ENCODE assay signal across 13 cellular contexts in genomic region chr15:40904552-40905201, GRCh38. TPM values are rescaled to one million over a fixed set of nuclear protein-coding genes. Genes with fewer than 3 reads are reported as not detected.
DNase-seq lines count a peak whose midpoint lies in the region; ATAC-seq, FAIRE-seq and TF ChIP-seq lines count a peak whose summit lies in the region.
"Had no signal": no experiment of that assay in that cellular context is flagged by ENCODE, and none has a peak within 500 bp of the region (broad histone marks: within the 10 kb centered on the region; RNA-seq: fewer than 3 reads in every experiment).

No MANE protein-coding gene starts in this region.

- ATAC-seq in T-cell (replicated peaks in 1 of 4) (no peak), HG03095 (IDR thresholded peaks at IDR 0.05; ENCODE audit: unreplicated experiment) (no peak)

- H3K9me3 ChIP-seq in Caco-2 (no peaks in the 10 kb centered on the region), small intestine (ENCODE audit: control insufficient read depth, low read depth) (no peaks in the 10 kb centered on the region)
- H3K9me3 ChIP-seq: right lobe of liver, vagina had no signal

- 44 to 68% (median 58%) methylated on average over 7 of the region's 7 CpGs for WGBS in small intestine, 3 donors

- H3K27me3 ChIP-seq in Caco-2 (replicated peaks; ENCODE audit: control insufficient read depth, insufficient read depth, low read length) (no peaks in the 10 kb centered on the region), small intestine (ENCODE audit: control insufficient read depth in 2 of 2, insufficient read depth in 2 of 2, low read length in 2 of 2) (no peaks in the 10 kb centered on the region)
- H3K27me3 ChIP-seq: right lobe of liver, vagina had no signal

- no peak for FAIRE-seq in small intestine (lab: Jason Lieb, UNC)

- H3K4me1 ChIP-seq in Caco-2 (peaks cover 28% of the 10 kb centered on the region), small intestine (ENCODE audit: control insufficient read depth in 2 of 2, insufficient read depth in 1 of 2, low read depth in 1 of 2, low read length in 1 of 2) (peaks cover 0 to 2% of the 10 kb centered on the region in 2 donors)

- intact Hi-C loops in Caco-2 (cut with micrococcal nuclease; ENCODE audit: unreplicated experiment), result loop anchor here (1.0 to 10.0 kb wide), 4 partner anchors 38 to 430 kb away; partner anchors contain the start of genes NUSAP1 and OIP5

- H3K27ac ChIP-seq in small intestine (ENCODE audit: low read depth in 1 of 2, low read length in 1 of 2), result peak overlapping the region; percentile 45 to 57

- CTCF ChIA-PET in Caco-2 (lab: Charles Lee), result interaction anchor here (0.6 to 2.2 kb wide), 13 partner anchors 10 to 1237 kb away, joined by 3 to 18 read pairs (median 6); partner anchors contain the start of genes CHP1, DLL4 and VPS18
- CTCF ChIA-PET in T-cell (lab: Charles Lee), result interaction anchor here (0.6 to 5.4 kb wide), 13 partner anchors 9 to 336 kb away, joined by 3 to 38 read pairs (median 4); partner anchors contain the start of genes RPUSD2 (in 1 of the 2) and VPS18 (in 1 of the 2)

- H3K27ac Mint-ChIP-seq in Caco-2 (ENCODE audit: unreplicated experiment) (peak overlapping the region; percentile 22), T-cell (peak overlapping the region; percentile 68 to 70), glutamatergic neuron (ENCODE audit: unreplicated experiment) (peak overlapping the region; percentile 17)
- H3K27ac Mint-ChIP-seq: activated naive CD8-positive, alpha-beta T cell treated with anti-CD3 and anti-CD28 coated beads, Interleukin-2, amount 50 U/mL, for 24 hours had no signal

- H3K4me3 ChIP-seq in Caco-2 (ENCODE audit: low read depth, low read length), result no peak overlapping the region
- no peak overlapping the region for H3K4me3 ChIP-seq in small intestine (ENCODE audit: low read depth in 1 of 2, low read length in 2 of 2)
- H3K4me3 ChIP-seq: right lobe of liver, vagina had no signal

- DNase-seq in Caco-2 (no peak), T-cell (no peak), glutamatergic neuron (no peak), small intestine (peak; percentile 54), islet precursor cell (no peak), NCI-H1436 treated with DMSO at 0.1 percent for 48 hours (lab: John Stamatoyannopoulos, UW) (no peak)
- DNase-seq in central memory CD4-positive, alpha-beta T cell, result no peak
- DNase-seq: NCI-H2081 treated with DMSO at 0.1 percent for 48 hours had no signal

- no peak overlapping the region for H3K4me3 Mint-ChIP-seq in Caco-2 (ENCODE audit: unreplicated experiment)
- H3K4me3 Mint-ChIP-seq in T-cell, result no peak overlapping the region
- H3K4me3 Mint-ChIP-seq in glutamatergic neuron (ENCODE audit: unreplicated experiment), result peak overlapping the region; percentile 63
- H3K4me3 Mint-ChIP-seq: activated naive CD8-positive, alpha-beta T cell treated with anti-CD3 and anti-CD28 coated beads, Interleukin-2, amount 50 U/mL, for 24 hours had no signal

- peaks cover 51% of the 10 kb centered on the region for H3K36me3 Mint-ChIP-seq in Caco-2 (ENCODE audit: insufficient read depth, unreplicated experiment)
- peaks cover 28% of the 10 kb centered on the region for H3K36me3 Mint-ChIP-seq in T-cell
- no peaks in the 10 kb centered on the region for H3K36me3 Mint-ChIP-seq in glutamatergic neuron (ENCODE audit: unreplicated experiment)

- TF ChIP-seq CTCF in Caco-2 (IDR thresholded peaks at IDR 0.05; ENCODE audit: insufficient read depth in 1 of 2, low read depth in 1 of 2, low read length in 1 of 2, severe bottlenecking in 1 of 2, unreplicated experiment in 1 of 2) (no peak), glutamatergic neuron (IDR thresholded peaks at IDR 0.05; ENCODE audit: partially characterized antibody, unreplicated experiment) (no peak)

- H3K4me1 Mint-ChIP-seq in Caco-2 (ENCODE audit: low read depth, unreplicated experiment), result peaks cover 7% of the 10 kb centered on the region
- peaks cover 27 to 41% (median 38%) of the 10 kb centered on the region in 3 donors for H3K4me1 Mint-ChIP-seq in T-cell
- H3K4me1 Mint-ChIP-seq in glutamatergic neuron (ENCODE audit: low read depth, unreplicated experiment), result peaks cover 21% of the 10 kb centered on the region

- H3K9me3 Mint-ChIP-seq in Caco-2 (ENCODE audit: unreplicated experiment) (no peaks in the 10 kb centered on the region), T-cell (no peaks in the 10 kb centered on the region), glutamatergic neuron (ENCODE audit: unreplicated experiment) (peaks cover 5% of the 10 kb centered on the region)
- H3K9me3 Mint-ChIP-seq: activated naive CD8-positive, alpha-beta T cell treated with anti-CD3 and anti-CD28 coated beads, Interleukin-2, amount 50 U/mL, for 24 hours; central memory CD8-positive, alpha-beta T cell had no signal

- BruUV-seq in Caco-2 (replicated peaks; lab: Mats Ljungman, UMichigan), result no TSS peak

- H3K36me3 ChIP-seq in Caco-2 (ENCODE audit: control insufficient read depth, insufficient read depth, low read length) (peaks cover 2% of the 10 kb centered on the region; the same call in 1 of the 2 replicates), small intestine (ENCODE audit: control insufficient read depth in 2 of 2, insufficient read depth in 2 of 2, low read length in 2 of 2) (peaks cover 2 to 7% of the 10 kb centered on the region in 2 donors)

- POLR2A ChIA-PET in Caco-2 (lab: Charles Lee), result interaction anchor here (1.5 kb wide), 1 partner anchor 24 kb away, joined by 7 read pairs; the partner anchor contains the start of gene DLL4
- POLR2A ChIA-PET in T-cell (lab: Charles Lee), result no interaction called here

- no peaks in the 10 kb centered on the region for H3K27me3 Mint-ChIP-seq in Caco-2 (ENCODE audit: insufficient read depth, unreplicated experiment)
- H3K27me3 Mint-ChIP-seq in T-cell, result no peaks in the 10 kb centered on the region
- peaks cover 3% of the 10 kb centered on the region for H3K27me3 Mint-ChIP-seq in glutamatergic neuron (ENCODE audit: unreplicated experiment)
- H3K27me3 Mint-ChIP-seq: activated naive CD8-positive, alpha-beta T cell treated with anti-CD3 and anti-CD28 coated beads, Interleukin-2, amount 50 U/mL, for 24 hours; central memory CD8-positive, alpha-beta T cell had no signal

RNA-seq across cellular contexts. Expression of gene VPS18, which starts 10.4 kb away (rescaled TPM):
- total RNA-seq in Caco-2 (2022) (27.3 and 29.3 TPM in 2 replicates), T-cell (10 to 100 TPM; 16.2 to 23.4 (median 21.3) TPM), glutamatergic neuron (ENCODE audit: unreplicated experiment) (33.5 TPM)
- polyA plus RNA-seq in small intestine, result 10 to 100 TPM in 2 of 3 donors, 1 to 10 TPM in 1; 7.6 to 11.2 (median 10.3) TPM

RNA-seq across cellular contexts. Expression of gene DLL4, which starts 24.5 kb away (rescaled TPM):
- total RNA-seq in Caco-2 (2022) (3.4 TPM in 2 replicates), T-cell (under 1 TPM in 3 of 5 donors, not detected in 2; 0.12 to 0.25 (median 0.13) TPM), glutamatergic neuron (ENCODE audit: unreplicated experiment) (12.5 TPM)
- 10 to 100 TPM in 1 of 3 donors, 1 to 10 TPM in 1, under 1 TPM in 1; 0.81 to 13.2 (median 1.3) TPM for polyA plus RNA-seq in small intestine

RNA-seq across cellular contexts. Expression of gene RHOV, which starts 30.6 kb away (rescaled TPM):
- total RNA-seq in Caco-2 (2022), result 3.2 and 4.4 TPM in 2 replicates
- total RNA-seq in T-cell, result not detected
- 1.8 TPM for total RNA-seq in glutamatergic neuron (ENCODE audit: unreplicated experiment)
- 1 to 10 TPM in 2 of 3 donors, under 1 TPM in 1; 0.67 to 1.9 (median 1.8) TPM for polyA plus RNA-seq in small intestine
- total RNA-seq: right lobe of liver had no signal

RNA-seq across cellular contexts. Expression of gene CHAC1, which starts 48.6 kb away (rescaled TPM):
- 54.0 and 55.8 TPM in 2 replicates for total RNA-seq in Caco-2 (2022)
- 1 to 10 TPM in 4 of 5 donors, under 1 TPM in 1; 0.44 to 7.5 (median 7.2) TPM for total RNA-seq in T-cell
- total RNA-seq in glutamatergic neuron (ENCODE audit: unreplicated experiment), result 45.6 TPM
- polyA plus RNA-seq in small intestine, result 10 to 100 TPM in 1 of 3 donors, 1 to 10 TPM in 2; 1.1 to 37.3 (median 8.9) TPM

Comparison
In these comparisons a context has a peak if more than half of its experiments do, and no peak if none do; other contexts are left out.
1. H3K27ac Mint-ChIP-seq: peak in every context shown above with its lines; median percentile 69 in T-cell; 22 in Caco-2; 17 in glutamatergic neuron.